2 cellular contexts compared by ENCODE assay signal in the genomic region with DNA sequence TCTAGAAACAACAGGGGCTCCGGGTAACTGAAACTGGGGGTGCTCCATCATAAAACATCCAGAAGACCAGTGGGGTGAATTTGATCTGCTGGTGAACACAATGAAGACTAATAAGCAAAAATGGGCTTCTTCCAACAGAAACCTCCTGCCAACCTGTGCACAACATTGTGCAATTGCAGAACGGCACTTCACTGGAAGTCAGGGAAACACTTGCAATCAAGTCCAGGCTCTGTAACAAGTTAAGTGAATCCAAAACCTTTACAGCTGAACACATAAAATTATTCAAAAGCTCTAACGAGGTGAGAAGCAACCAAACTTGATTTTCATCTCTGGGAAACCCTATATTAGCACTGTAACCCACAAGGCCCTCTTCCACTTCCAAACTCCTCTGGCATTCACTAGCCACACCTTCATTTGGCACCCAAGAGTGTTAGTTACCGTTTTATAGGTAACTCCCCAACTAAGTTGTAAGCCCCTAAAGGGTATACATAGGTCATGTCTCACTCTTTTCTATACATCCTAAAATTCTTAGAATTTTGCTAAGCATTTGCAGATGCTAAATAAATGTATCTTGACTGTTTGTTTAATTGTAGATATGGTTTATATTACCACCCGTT.
TF ChIP-seq lines count a peak whose summit lies in the region.

No MANE protein-coding gene starts in this region.

TF ChIP-seq in K562, 482 proteins besides CTCF, POLR2A, EP300 and RAD21:
- TF ChIP-seq, protein P1, sequence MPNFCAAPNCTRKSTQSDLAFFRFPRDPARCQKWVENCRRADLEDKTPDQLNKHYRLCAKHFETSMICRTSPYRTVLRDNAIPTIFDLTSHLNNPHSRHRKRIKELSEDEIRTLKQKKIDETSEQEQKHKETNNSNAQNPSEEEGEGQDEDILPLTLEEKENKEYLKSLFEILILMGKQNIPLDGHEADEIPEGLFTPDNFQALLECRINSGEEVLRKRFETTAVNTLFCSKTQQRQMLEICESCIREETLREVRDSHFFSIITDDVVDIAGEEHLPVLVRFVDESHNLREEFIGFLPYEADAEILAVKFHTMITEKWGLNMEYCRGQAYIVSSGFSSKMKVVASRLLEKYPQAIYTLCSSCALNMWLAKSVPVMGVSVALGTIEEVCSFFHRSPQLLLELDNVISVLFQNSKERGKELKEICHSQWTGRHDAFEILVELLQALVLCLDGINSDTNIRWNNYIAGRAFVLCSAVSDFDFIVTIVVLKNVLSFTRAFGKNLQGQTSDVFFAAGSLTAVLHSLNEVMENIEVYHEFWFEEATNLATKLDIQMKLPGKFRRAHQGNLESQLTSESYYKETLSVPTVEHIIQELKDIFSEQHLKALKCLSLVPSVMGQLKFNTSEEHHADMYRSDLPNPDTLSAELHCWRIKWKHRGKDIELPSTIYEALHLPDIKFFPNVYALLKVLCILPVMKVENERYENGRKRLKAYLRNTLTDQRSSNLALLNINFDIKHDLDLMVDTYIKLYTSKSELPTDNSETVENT (CRISPR knock-in tag; IDR thresholded peaks at IDR 0.05), result no peak
- TF ChIP-seq CEBPG (CRISPR knock-in tag; IDR thresholded peaks at IDR 0.05) (no peak), CEBPG (tag; conservative IDR thresholded peaks at IDR 0.05 in 1 of 2, IDR thresholded peaks at IDR 0.05 in 1 of 2) (peak in 1 of 2 experiments; percentile 24; a peak in 1 of 4 replicates), POLR2AphosphoS5 (IDR thresholded peaks at IDR 0.05; ENCODE audit: control insufficient read depth, insufficient read depth, low read depth, low read length) (no peak), CEBPB (tag; IDR thresholded peaks at IDR 0.05) (peak; percentile 59)

TF ChIP-seq in liver, 16 proteins besides CTCF, POLR2A, EP300 and RAD21:
- TF ChIP-seq NR2F2 (IDR thresholded peaks at IDR 0.05) (no peak), HNF4A (conservative IDR thresholded peaks at IDR 0.05) (peak; percentile 47 to 64), TAF1 (conservative IDR thresholded peaks at IDR 0.05) (no peak), SP1 (IDR thresholded peaks at IDR 0.05) (peak; percentile 36), JUND (IDR thresholded peaks at IDR 0.05) (peak in 1 of 2 donors; percentile 47), YY1 (IDR thresholded peaks at IDR 0.05) (peak; percentile 63), HNF4G (IDR thresholded peaks at IDR 0.05) (peak; percentile 8), RXRA (IDR thresholded peaks at IDR 0.05) (peak; percentile 14 to 55)
- TF ChIP-seq, protein P2, sequence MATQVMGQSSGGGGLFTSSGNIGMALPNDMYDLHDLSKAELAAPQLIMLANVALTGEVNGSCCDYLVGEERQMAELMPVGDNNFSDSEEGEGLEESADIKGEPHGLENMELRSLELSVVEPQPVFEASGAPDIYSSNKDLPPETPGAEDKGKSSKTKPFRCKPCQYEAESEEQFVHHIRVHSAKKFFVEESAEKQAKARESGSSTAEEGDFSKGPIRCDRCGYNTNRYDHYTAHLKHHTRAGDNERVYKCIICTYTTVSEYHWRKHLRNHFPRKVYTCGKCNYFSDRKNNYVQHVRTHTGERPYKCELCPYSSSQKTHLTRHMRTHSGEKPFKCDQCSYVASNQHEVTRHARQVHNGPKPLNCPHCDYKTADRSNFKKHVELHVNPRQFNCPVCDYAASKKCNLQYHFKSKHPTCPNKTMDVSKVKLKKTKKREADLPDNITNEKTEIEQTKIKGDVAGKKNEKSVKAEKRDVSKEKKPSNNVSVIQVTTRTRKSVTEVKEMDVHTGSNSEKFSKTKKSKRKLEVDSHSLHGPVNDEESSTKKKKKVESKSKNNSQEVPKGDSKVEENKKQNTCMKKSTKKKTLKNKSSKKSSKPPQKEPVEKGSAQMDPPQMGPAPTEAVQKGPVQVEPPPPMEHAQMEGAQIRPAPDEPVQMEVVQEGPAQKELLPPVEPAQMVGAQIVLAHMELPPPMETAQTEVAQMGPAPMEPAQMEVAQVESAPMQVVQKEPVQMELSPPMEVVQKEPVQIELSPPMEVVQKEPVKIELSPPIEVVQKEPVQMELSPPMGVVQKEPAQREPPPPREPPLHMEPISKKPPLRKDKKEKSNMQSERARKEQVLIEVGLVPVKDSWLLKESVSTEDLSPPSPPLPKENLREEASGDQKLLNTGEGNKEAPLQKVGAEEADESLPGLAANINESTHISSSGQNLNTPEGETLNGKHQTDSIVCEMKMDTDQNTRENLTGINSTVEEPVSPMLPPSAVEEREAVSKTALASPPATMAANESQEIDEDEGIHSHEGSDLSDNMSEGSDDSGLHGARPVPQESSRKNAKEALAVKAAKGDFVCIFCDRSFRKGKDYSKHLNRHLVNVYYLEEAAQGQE (IDR thresholded peaks at IDR 0.05), result no peak
- TF ChIP-seq, protein P3, sequence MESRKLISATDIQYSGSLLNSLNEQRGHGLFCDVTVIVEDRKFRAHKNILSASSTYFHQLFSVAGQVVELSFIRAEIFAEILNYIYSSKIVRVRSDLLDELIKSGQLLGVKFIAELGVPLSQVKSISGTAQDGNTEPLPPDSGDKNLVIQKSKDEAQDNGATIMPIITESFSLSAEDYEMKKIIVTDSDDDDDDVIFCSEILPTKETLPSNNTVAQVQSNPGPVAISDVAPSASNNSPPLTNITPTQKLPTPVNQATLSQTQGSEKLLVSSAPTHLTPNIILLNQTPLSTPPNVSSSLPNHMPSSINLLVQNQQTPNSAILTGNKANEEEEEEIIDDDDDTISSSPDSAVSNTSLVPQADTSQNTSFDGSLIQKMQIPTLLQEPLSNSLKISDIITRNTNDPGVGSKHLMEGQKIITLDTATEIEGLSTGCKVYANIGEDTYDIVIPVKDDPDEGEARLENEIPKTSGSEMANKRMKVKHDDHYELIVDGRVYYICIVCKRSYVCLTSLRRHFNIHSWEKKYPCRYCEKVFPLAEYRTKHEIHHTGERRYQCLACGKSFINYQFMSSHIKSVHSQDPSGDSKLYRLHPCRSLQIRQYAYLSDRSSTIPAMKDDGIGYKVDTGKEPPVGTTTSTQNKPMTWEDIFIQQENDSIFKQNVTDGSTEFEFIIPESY (IDR thresholded peaks at IDR 0.05), result no peak
- TF ChIP-seq, protein P4, sequence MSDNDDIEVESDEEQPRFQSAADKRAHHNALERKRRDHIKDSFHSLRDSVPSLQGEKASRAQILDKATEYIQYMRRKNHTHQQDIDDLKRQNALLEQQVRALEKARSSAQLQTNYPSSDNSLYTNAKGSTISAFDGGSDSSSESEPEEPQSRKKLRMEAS (IDR thresholded peaks at IDR 0.05), result no peak
- TF ChIP-seq, protein P5, sequence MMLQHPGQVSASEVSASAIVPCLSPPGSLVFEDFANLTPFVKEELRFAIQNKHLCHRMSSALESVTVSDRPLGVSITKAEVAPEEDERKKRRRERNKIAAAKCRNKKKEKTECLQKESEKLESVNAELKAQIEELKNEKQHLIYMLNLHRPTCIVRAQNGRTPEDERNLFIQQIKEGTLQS (IDR thresholded peaks at IDR 0.05), result no peak
